Comparison of ENCODE assay signal across 8 cellular contexts in genomic region chr17:82229686-82230626, GRCh38. TPM values are rescaled to one million over a fixed set of nuclear protein-coding genes. Genes with fewer than 3 reads are reported as not detected.
DNase-seq lines count a peak whose midpoint lies in the region; ATAC-seq and TF ChIP-seq lines count a peak whose summit lies in the region.

No MANE protein-coding gene starts in this region.

- TF ChIP-seq CTCF in cardiac muscle cell (IDR thresholded peaks at IDR 0.05; ENCODE audit: low read depth, low read length) = no peak
- TF ChIP-seq CTCF in cardiac fibroblast (IDR thresholded peaks at IDR 0.05; ENCODE audit: low read depth, low read length) = no peak
- no peak for TF ChIP-seq CTCF in mucosa of descending colon (IDR thresholded peaks at IDR 0.05)

- peak overlapping the region; percentile 98 for H3K4me3 ChIP-seq in cardiac muscle cell
- peak overlapping the region; percentile 78 to 88 for H3K4me3 ChIP-seq in cardiac fibroblast (replicated peaks in 1 of 2; ENCODE audit: low read depth in 2 of 2, low read length in 2 of 2)
- peak overlapping the region; percentile 51 for H3K4me3 ChIP-seq in mucosa of descending colon

- H3K9me3 ChIP-seq in cardiac muscle cell (ENCODE audit: low read depth) (no peaks in the 10 kb centered on the region), mucosa of descending colon (no peaks in the 10 kb centered on the region)

- no peak for ATAC-seq in left ventricle myocardium superior
- no peak for ATAC-seq in mucosa of descending colon
- no peak for ATAC-seq in esophagus mucosa

- H3K36me3 ChIP-seq in cardiac muscle cell (no peaks in the 10 kb centered on the region), mucosa of descending colon (ENCODE audit: low read depth) (no peaks in the 10 kb centered on the region)

- H3K4me1 ChIP-seq in cardiac muscle cell (ENCODE audit: low read depth) = peaks cover 38% of the 10 kb centered on the region
- peaks cover 43% of the 10 kb centered on the region for H3K4me1 ChIP-seq in mucosa of descending colon (ENCODE audit: low read depth)

- H3K27me3 ChIP-seq in cardiac muscle cell = no peaks in the 10 kb centered on the region

- DNase-seq in cardiac muscle cell (ENCODE audit: low read depth in 1 of 2, low spot score in 1 of 2) (peak; percentile 28 to 51), left ventricle myocardium superior (no peak), cardiac fibroblast (ENCODE audit: low read depth in 2 of 2) (peak in 1 of 2 donors; percentile 37), mucosa of descending colon (peak in 2 of 3 donors; percentile 63 to 73), DMS79 (lab: John Stamatoyannopoulos, UW) (no peak), NCI-H510A treated with DMSO at 0.1 percent for 48 hours (lab: John Stamatoyannopoulos, UW) (no peak), RPMI8226 (no peak)

- intact Hi-C loops in left ventricle myocardium superior (cut with micrococcal nuclease) = no loop called here
- intact Hi-C loops in mucosa of descending colon (cut with DNase I, micrococcal nuclease) = loop anchor here in 1 of 2 donors (10.0 kb wide), 1 partner anchor 95 kb away; no protein-coding TSS in a partner anchor

- peak overlapping the region; percentile 82 for H3K27ac ChIP-seq in cardiac muscle cell

RNA-seq across cellular contexts. Expression of gene SLC16A3, which starts 1.1 kb away (rescaled TPM):
- 313 and 327 TPM in 2 replicates for total RNA-seq in cardiac muscle cell
- 55.6 and 63.2 TPM in 2 replicates for polyA plus RNA-seq in cardiac muscle cell
- total RNA-seq in left ventricle myocardium superior = 7.8 TPM
- total RNA-seq in mucosa of descending colon = 100 to 1,000 TPM in 2 of 3 donors, 10 to 100 TPM in 1; 41.0 to 150 (median 104) TPM
- total RNA-seq in esophagus mucosa = 50.0 TPM

RNA-seq across cellular contexts. Expression of gene CCDC57, which starts 17.3 kb away (rescaled TPM):
- total RNA-seq in cardiac muscle cell (28.3 and 46.2 TPM in 2 replicates), left ventricle myocardium superior (8.1 TPM), mucosa of descending colon (10 to 100 TPM; 41.3 to 46.3 (median 45.4) TPM), esophagus mucosa (23.2 TPM)
- 53.5 and 56.0 TPM in 2 replicates for polyA plus RNA-seq in cardiac muscle cell

RNA-seq across cellular contexts. Expression of gene CSNK1D, which starts 43.5 kb away (rescaled TPM):
- total RNA-seq in cardiac muscle cell = 40.3 and 53.1 TPM in 2 replicates
- polyA plus RNA-seq in cardiac muscle cell = 106 and 134 TPM in 2 replicates
- total RNA-seq in left ventricle myocardium superior = 64.4 TPM
- total RNA-seq in mucosa of descending colon = 100 to 1,000 TPM; 177 to 221 (median 189) TPM
- 65.7 TPM for total RNA-seq in esophagus mucosa

Comparison
In these comparisons a context has a peak if more than half of its experiments do, and no peak if none do; other contexts are left out.
1. DNase-seq: peak in cardiac muscle cell (2 of 2) and mucosa of descending colon (2 of 3); none in left ventricle myocardium superior (single experiment), DMS79 (single experiment), NCI-H510A treated with DMSO at 0.1 percent for 48 hours (single experiment) and RPMI8226 (single experiment).
2. Peak in every context shown above with its lines, with median percentiles within 50 percentile points of each other: H3K4me3 ChIP-seq.